In genomic region chr4:176641237-176641636, GRCh38 we compare ENCODE assay signal across 19 cellular contexts.
DNase-seq lines count a peak whose midpoint lies in the region; ATAC-seq, FAIRE-seq and TF ChIP-seq lines count a peak whose summit lies in the region.
"Had no signal": no experiment of that assay in that cellular context is flagged by ENCODE, and none has a peak within 500 bp of the region (broad histone marks: within the 10 kb centered on the region; RNA-seq: fewer than 3 reads in every experiment).

No MANE protein-coding gene starts in this region.

- H3K27ac ChIP-seq in brain microvascular endothelial cell, result peak overlapping the region; percentile 58
- H3K27ac ChIP-seq: HL-60 had no signal

- no peak overlapping the region for H3K4me3 ChIP-seq in brain microvascular endothelial cell (ENCODE audit: low read depth, low read length)
- H3K4me3 ChIP-seq: GM12878, K562 had no signal

- no peak for TF ChIP-seq CTCF in brain microvascular endothelial cell (IDR thresholded peaks at IDR 0.05; ENCODE audit: low read depth, low read length, missing control alignments)

- no peaks in the 10 kb centered on the region for H3K27me3 Mint-ChIP-seq in stimulated activated memory B cell treated with anti-CD40 and anti-IgM and Interleukin-4, amounts not matched to agents 10 μg/mL and 1 μg/mL and 100 μg/mL, for 72 hours

- FAIRE-seq in HTR-8/SVneo (lab: Jason Lieb, UNC), result peak; percentile 4
- FAIRE-seq: G401.6, GM12878, K562 had no signal

- in situ Hi-C loops in brain microvascular endothelial cell (cut with HindIII; ENCODE audit: low pct_ligation_motif_present, low sequenced_read_pairs), result no loop called here

- H3K4me1 Mint-ChIP-seq in stimulated activated memory B cell treated with anti-CD40 and anti-IgM and Interleukin-4, amounts not matched to agents 10 μg/mL and 1 μg/mL and 100 μg/mL, for 72 hours, result no peaks in the 10 kb centered on the region

- no peaks in the 10 kb centered on the region for H3K36me3 Mint-ChIP-seq in stimulated activated memory B cell treated with anti-CD40 and anti-IgM and Interleukin-4, amounts not matched to agents 10 μg/mL and 1 μg/mL and 100 μg/mL, for 72 hours

- H3K27ac Mint-ChIP-seq in stimulated activated memory B cell treated with anti-CD40 and anti-IgM and Interleukin-4, amounts not matched to agents 10 μg/mL and 1 μg/mL and 100 μg/mL, for 72 hours, result no peak overlapping the region

- H3K9me3 Mint-ChIP-seq in stimulated activated memory B cell treated with anti-CD40 and anti-IgM and Interleukin-4, amounts not matched to agents 10 μg/mL and 1 μg/mL and 100 μg/mL, for 72 hours, result no peaks in the 10 kb centered on the region

- H3K27me3 ChIP-seq in brain microvascular endothelial cell (replicated peaks), result no peaks in the 10 kb centered on the region

- ATAC-seq in stimulated activated memory B cell treated with anti-CD40 and anti-IgM and Interleukin-4, amounts not matched to agents 10 μg/mL and 1 μg/mL and 100 μg/mL, for 72 hours, result no peak
- ATAC-seq: GM12878, HCT116, K562, Right ventricle myocardium inferior had no signal

- no peak overlapping the region for H3K4me3 Mint-ChIP-seq in stimulated activated memory B cell treated with anti-CD40 and anti-IgM and Interleukin-4, amounts not matched to agents 10 μg/mL and 1 μg/mL and 100 μg/mL, for 72 hours

- DNase-seq in Daoy (ENCODE audit: low read depth), result peak; percentile 17
- DNase-seq in HTR-8/SVneo (ENCODE audit: insufficient read length, low spot score), result no peak
- peak; percentile 81 for DNase-seq in brain microvascular endothelial cell
- DNase-seq in iris pigment epithelial cell (ENCODE audit: low read depth), result peak; percentile 43
- DNase-seq in activated CD8-positive, alpha-beta memory T cell treated with anti-CD3 and anti-CD28 coated beads, Interleukin-2, amount 50 U/mL, for 48 hours, result no peak
- DNase-seq in DMS 273 (lab: John Stamatoyannopoulos, UW; ENCODE audit: unreplicated experiment), result no peak
- DNase-seq: ACHN, Caco-2, NCI-H1436, NCI-H2029, NCI-H2171 treated with DMSO at 0.1 percent for 48 hours, NCI-H748 treated with DMSO at 0.1 percent for 48 hours had no signal

- H3K36me3 ChIP-seq in brain microvascular endothelial cell (replicated peaks), result no peaks in the 10 kb centered on the region

Comparison
In these comparisons a context has a peak if more than half of its experiments do, and no peak if none do; other contexts are left out.
1. DNase-seq: peak in Daoy (single experiment), brain microvascular endothelial cell (single experiment) and iris pigment epithelial cell (single experiment); none in HTR-8/SVneo (single experiment), activated CD8-positive, alpha-beta memory T cell treated with anti-CD3 and anti-CD28 coated beads, Interleukin-2, amount 50 U/mL, for 48 hours (single experiment) and DMS 273 (single experiment).